ENCODE assay signal across 4 cellular contexts in genomic region chrX:103817101-103817500, GRCh38. TPM values are rescaled to one million over a fixed set of nuclear protein-coding genes. Genes with fewer than 3 reads are reported as not detected.
"Had no signal": no experiment of that assay in that cellular context is flagged by ENCODE, and none has a peak within 500 bp of the region (broad histone marks: within the 10 kb centered on the region; RNA-seq: fewer than 3 reads in every experiment).

No MANE protein-coding gene starts in this region.

RNA-seq across cellular contexts. Expression of gene RAB9B, which starts 15.0 kb away (rescaled TPM):
- total RNA-seq: RPMI7951 had no signal

RNA-seq across cellular contexts. Expression of gene PLP1, which starts 40.5 kb away (rescaled TPM):
- total RNA-seq: M059J, PC-3, SJCRH30 had no signal
